9 cellular contexts compared by ENCODE assay signal in the genomic region with DNA sequence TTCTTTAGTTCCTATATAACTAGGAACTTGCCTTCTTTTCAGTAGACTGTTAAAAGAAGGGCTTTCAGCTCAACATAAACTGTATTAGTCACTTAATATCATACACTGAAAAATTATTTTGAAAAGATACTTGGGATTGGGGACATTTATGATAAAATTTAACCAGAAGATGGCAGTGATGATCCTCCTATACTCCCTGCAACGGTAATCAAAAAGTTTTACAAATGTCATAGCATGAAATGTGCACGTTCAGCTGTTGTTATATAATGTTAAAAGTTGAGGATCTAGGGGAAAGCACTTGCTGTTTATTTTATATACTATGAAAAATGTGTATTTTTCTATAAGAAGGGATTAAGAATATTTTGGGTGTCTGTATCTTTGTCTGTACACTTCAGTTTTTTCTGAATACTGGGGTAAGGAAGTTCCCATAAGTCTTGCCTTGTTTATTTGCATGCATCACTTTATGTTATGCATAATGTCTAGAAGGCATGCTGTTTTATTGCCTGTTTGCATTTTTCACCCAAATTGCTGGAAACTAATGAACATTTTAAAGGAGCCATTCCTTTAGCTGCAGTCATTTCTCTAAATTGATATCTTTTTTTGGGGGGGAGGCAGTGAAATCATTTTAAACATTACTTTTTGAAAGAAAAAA. TPM values are rescaled to one million over a fixed set of nuclear protein-coding genes. Genes with fewer than 3 reads are reported as not detected.
A peak's percentile ranks its signal among the peaks of the same experiment; 100 is the strongest.
DNase-seq lines count a peak whose midpoint lies in the region; ATAC-seq and TF ChIP-seq lines count a peak whose summit lies in the region.
"Had no signal": no experiment of that assay in that cellular context is flagged by ENCODE, and none has a peak within 500 bp of the region (broad histone marks: within the 10 kb centered on the region; RNA-seq: fewer than 3 reads in every experiment).

No MANE protein-coding gene starts in this region.

- H3K4me1 Mint-ChIP-seq in activated CD4-positive, alpha-beta T cell treated with anti-CD3 and anti-CD28 coated beads for 36 hours, result peaks cover 8% of the 10 kb centered on the region

- H3K36me3 Mint-ChIP-seq in activated CD4-positive, alpha-beta T cell treated with anti-CD3 and anti-CD28 coated beads for 36 hours (ENCODE audit: low read depth), result peaks cover 14% of the 10 kb centered on the region

- peaks cover 5% of the 10 kb centered on the region for H3K4me1 ChIP-seq in parathyroid adenoma

- ATAC-seq in activated CD4-positive, alpha-beta T cell treated with anti-CD3 and anti-CD28 coated beads for 36 hours, result no peak

- H3K9ac ChIP-seq in parathyroid adenoma, result no peak overlapping the region

- intact Hi-C loops in activated CD4-positive, alpha-beta T cell treated with anti-CD3 and anti-CD28 coated beads for 36 hours (cut with DNase I, micrococcal nuclease), result loop anchor here (1.0 to 5.0 kb wide), 4 partner anchors 396 to 759 kb away; a partner anchor contains a TSS

- CTCF ChIA-PET in activated CD4-positive, alpha-beta T cell treated with anti-CD3 and anti-CD28 coated beads for 36 hours (lab: Charles Lee), result interaction anchor here (0.9 to 8.7 kb wide), 12 partner anchors 9 to 421 kb away, joined by 3 to 108 read pairs (median 4); a partner anchor contains a TSS

- H3K79me2 ChIP-seq in parathyroid adenoma, result peaks cover 3% of the 10 kb centered on the region

- no peaks in the 10 kb centered on the region for H3K9me3 Mint-ChIP-seq in activated CD4-positive, alpha-beta T cell treated with anti-CD3 and anti-CD28 coated beads for 36 hours (ENCODE audit: low read depth)
- H3K9me3 Mint-ChIP-seq: stimulated activated naive CD8-positive, alpha-beta T cell treated with anti-CD3 and anti-CD28 coated beads, Interleukin-15, Interleukin-2, amounts not matched to agents 100 ng/mL and 50 ng/mL, for 24 hours had no signal

- peak; percentile 19 for TF ChIP-seq CTCF in parathyroid adenoma (IDR thresholded peaks at IDR 0.05)

- DNase-seq in NCI-H510A treated with DMSO at 0.1 percent for 48 hours (lab: John Stamatoyannopoulos, UW) (peak; percentile 21), NCI-H510A (lab: John Stamatoyannopoulos, UW) (no peak), NCI-H1694 (lab: John Stamatoyannopoulos, UW) (peak; percentile 44), cerebellum (ENCODE audit: low spot score) (peak; percentile 7), activated T-cell treated with anti-CD3 and anti-CD28 coated beads for 4 hours (no peak), NCI-H2029 treated with DMSO at 0.1 percent for 48 hours (lab: John Stamatoyannopoulos, UW) (no peak)
- DNase-seq in activated CD4-positive, alpha-beta T cell treated with anti-CD3 and anti-CD28 coated beads for 36 hours, result no peak

- POLR2A ChIA-PET in activated CD4-positive, alpha-beta T cell treated with anti-CD3 and anti-CD28 coated beads for 36 hours (lab: Charles Lee), result interaction anchor here (0.6 kb wide), 2 partner anchors 398 to 423 kb away, joined by 3 to 7 read pairs; no protein-coding TSS in a partner anchor

- no peaks in the 10 kb centered on the region for H3K27me3 Mint-ChIP-seq in activated CD4-positive, alpha-beta T cell treated with anti-CD3 and anti-CD28 coated beads for 36 hours
- H3K27me3 Mint-ChIP-seq: stimulated activated naive CD8-positive, alpha-beta T cell treated with anti-CD3 and anti-CD28 coated beads, Interleukin-15, Interleukin-2, amounts not matched to agents 100 ng/mL and 50 ng/mL, for 24 hours had no signal

- H3K27ac ChIP-seq in parathyroid adenoma, result no peak overlapping the region

- H3K27ac Mint-ChIP-seq in activated CD4-positive, alpha-beta T cell treated with anti-CD3 and anti-CD28 coated beads for 36 hours, result no peak overlapping the region
- H3K27ac Mint-ChIP-seq: stimulated activated naive CD8-positive, alpha-beta T cell treated with anti-CD3 and anti-CD28 coated beads, Interleukin-15, Interleukin-2, amounts not matched to agents 100 ng/mL and 50 ng/mL, for 24 hours had no signal

- no peaks in the 10 kb centered on the region for H3K27me3 ChIP-seq in parathyroid adenoma (ENCODE audit: control insufficient read depth, insufficient read depth, low read length)

- H3K4me3 Mint-ChIP-seq in activated CD4-positive, alpha-beta T cell treated with anti-CD3 and anti-CD28 coated beads for 36 hours, result no peak overlapping the region
- H3K4me3 Mint-ChIP-seq: stimulated activated naive CD8-positive, alpha-beta T cell treated with anti-CD3 and anti-CD28 coated beads, Interleukin-15, Interleukin-2, amounts not matched to agents 100 ng/mL and 50 ng/mL, for 24 hours had no signal

- no peaks in the 10 kb centered on the region for H3K36me3 ChIP-seq in parathyroid adenoma (ENCODE audit: control insufficient read depth, insufficient read depth, low read length)

- H3K4me2 ChIP-seq in parathyroid adenoma (ENCODE audit: low read length), result no peak overlapping the region

- no peak overlapping the region for H3K4me3 ChIP-seq in parathyroid adenoma (ENCODE audit: low read depth, low read length)

- no peak overlapping the region for H2AFZ ChIP-seq in parathyroid adenoma

- no peaks in the 10 kb centered on the region for H3K9me3 ChIP-seq in parathyroid adenoma (ENCODE audit: control insufficient read depth, low read length)

RNA-seq across cellular contexts. Expression of a gene that starts 19.0 kb away (rescaled TPM):
- total RNA-seq in cerebellum, result 215 TPM
- total RNA-seq in activated CD4-positive, alpha-beta T cell treated with anti-CD3 and anti-CD28 coated beads for 36 hours, result 10 to 100 TPM; 46.2 to 51.1 TPM

Comparison
In these comparisons a context has a peak if more than half of its experiments do, and no peak if none do; other contexts are left out.
1. DNase-seq: peak in NCI-H510A treated with DMSO at 0.1 percent for 48 hours (single experiment), NCI-H1694 (single experiment) and cerebellum (single experiment); none in NCI-H510A (single experiment), activated CD4-positive, alpha-beta T cell treated with anti-CD3 and anti-CD28 coated beads for 36 hours (single experiment), activated T-cell treated with anti-CD3 and anti-CD28 coated beads for 4 hours (single experiment) and NCI-H2029 treated with DMSO at 0.1 percent for 48 hours (single experiment).